8 cellular contexts compared by ENCODE assay signal in the genomic region with DNA sequence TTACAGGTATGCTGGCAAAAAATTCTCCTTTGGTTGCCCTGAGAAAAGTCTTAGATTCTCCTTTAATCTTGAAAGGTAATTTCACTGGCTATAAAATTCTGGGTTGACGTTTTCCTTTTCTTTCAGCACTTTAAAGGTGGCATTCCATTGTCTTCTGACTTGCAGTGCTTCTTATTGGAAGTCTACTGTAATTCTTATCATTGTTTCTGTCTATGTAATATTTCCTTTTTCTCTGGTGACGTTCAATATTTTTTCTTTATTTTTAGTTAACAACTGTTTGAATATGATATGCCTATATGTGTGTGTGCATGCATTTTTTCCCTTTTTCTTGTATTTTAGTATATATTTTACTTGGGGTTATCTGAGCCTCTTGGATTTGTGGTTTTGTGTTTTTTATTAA.
"Had no signal": no experiment of that assay in that cellular context is flagged by ENCODE, and none has a peak within 500 bp of the region (broad histone marks: within the 10 kb centered on the region; RNA-seq: fewer than 3 reads in every experiment).

No MANE protein-coding gene starts in this region.

- FAIRE-seq: G401.6, GM12878, GM12891, GM12892, GM18507, GM19239 had no signal

- DNase-seq: GDM1, GF-D8 had no signal

- H3K4me3 ChIP-seq: GM12878 had no signal

- ATAC-seq: GM12878 had no signal
